ENCODE assay signal across 3 cellular contexts in the genomic region with DNA sequence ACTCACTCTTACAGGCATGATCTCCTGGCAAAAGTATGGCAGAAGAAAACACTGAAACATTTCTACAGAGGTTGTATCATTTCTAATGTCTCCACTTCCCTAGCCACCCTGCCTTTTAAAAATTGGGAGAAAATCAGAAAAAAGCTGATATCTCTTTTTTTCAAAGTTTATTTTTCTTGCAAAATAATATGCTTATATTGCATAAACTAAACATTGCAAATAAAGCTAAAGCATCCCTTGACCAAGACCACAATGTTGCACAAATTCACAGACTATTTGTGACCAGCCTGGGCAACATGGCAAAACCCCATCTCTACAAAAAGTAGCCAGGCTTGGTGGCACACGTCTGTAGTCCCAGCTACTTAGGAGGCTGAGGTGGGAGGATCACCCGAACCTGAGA.
A peak's percentile ranks its signal among the peaks of the same experiment; 100 is the strongest.
TF ChIP-seq lines count a peak whose summit lies in the region.

No MANE protein-coding gene starts in this region.

TF ChIP-seq in HepG2, 621 proteins besides CTCF, POLR2A, EP300 and RAD21:
- TF ChIP-seq MAFK (conservative IDR thresholded peaks at IDR 0.05 in 1 of 2, IDR thresholded peaks at IDR 0.05 in 1 of 2; ENCODE audit: low read length in 2 of 2) = peak; percentile 35 to 74; a peak in 2 of 4 replicates
- peak; percentile 60 for TF ChIP-seq MAFF (IDR thresholded peaks at IDR 0.05; ENCODE audit: low read depth, low read length)
- TF ChIP-seq, protein P1, sequence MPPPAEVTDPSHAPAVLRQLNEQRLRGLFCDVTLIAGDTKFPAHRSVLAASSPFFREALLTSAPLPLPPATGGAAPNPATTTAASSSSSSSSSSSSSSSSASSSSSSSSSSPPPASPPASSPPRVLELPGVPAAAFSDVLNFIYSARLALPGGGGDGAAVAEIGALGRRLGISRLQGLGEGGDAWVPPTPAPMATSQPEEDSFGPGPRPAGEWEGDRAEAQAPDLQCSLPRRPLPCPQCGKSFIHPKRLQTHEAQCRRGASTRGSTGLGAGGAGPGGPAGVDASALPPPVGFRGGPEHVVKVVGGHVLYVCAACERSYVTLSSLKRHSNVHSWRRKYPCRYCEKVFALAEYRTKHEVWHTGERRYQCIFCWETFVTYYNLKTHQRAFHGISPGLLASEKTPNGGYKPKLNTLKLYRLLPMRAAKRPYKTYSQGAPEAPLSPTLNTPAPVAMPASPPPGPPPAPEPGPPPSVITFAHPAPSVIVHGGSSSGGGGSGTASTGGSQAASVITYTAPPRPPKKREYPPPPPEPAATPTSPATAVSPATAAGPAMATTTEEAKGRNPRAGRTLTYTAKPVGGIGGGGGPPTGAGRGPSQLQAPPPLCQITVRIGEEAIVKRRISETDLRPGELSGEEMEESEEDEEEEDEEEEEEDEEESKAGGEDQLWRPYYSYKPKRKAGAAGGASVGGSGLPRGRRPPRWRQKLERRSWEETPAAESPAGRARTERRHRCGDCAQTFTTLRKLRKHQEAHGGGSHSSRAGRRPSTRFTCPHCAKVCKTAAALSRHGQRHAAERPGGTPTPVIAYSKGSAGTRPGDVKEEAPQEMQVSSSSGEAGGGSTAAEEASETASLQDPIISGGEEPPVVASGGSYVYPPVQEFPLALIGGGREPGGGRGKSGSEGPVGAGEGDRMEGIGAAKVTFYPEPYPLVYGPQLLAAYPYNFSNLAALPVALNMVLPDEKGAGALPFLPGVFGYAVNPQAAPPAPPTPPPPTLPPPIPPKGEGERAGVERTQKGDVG (CRISPR knock-in tag; IDR thresholded peaks at IDR 0.05; ENCODE audit: borderline replicate concordance) = no peak

TF ChIP-seq in A549, 52 proteins besides CTCF, POLR2A, EP300 and RAD21:
- peak; percentile 63 for TF ChIP-seq MAFK (IDR thresholded peaks at IDR 0.05; ENCODE audit: partially characterized antibody)
- TF ChIP-seq, protein P2, sequence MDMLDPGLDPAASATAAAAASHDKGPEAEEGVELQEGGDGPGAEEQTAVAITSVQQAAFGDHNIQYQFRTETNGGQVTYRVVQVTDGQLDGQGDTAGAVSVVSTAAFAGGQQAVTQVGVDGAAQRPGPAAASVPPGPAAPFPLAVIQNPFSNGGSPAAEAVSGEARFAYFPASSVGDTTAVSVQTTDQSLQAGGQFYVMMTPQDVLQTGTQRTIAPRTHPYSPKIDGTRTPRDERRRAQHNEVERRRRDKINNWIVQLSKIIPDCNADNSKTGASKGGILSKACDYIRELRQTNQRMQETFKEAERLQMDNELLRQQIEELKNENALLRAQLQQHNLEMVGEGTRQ (IDR thresholded peaks at IDR 0.05) = no peak
TF ChIP-seq in A549: peak in this region for 1.

TF ChIP-seq in IMR-90, 13 proteins besides CTCF, POLR2A, EP300 and RAD21:
- TF ChIP-seq, protein P3, sequence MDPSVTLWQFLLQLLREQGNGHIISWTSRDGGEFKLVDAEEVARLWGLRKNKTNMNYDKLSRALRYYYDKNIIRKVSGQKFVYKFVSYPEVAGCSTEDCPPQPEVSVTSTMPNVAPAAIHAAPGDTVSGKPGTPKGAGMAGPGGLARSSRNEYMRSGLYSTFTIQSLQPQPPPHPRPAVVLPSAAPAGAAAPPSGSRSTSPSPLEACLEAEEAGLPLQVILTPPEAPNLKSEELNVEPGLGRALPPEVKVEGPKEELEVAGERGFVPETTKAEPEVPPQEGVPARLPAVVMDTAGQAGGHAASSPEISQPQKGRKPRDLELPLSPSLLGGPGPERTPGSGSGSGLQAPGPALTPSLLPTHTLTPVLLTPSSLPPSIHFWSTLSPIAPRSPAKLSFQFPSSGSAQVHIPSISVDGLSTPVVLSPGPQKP (IDR thresholded peaks at IDR 0.05; ENCODE audit: borderline replicate concordance, low read depth, low read length) = no peak
- peak; percentile 28; the same call in 1 of the 2 replicates for TF ChIP-seq MAFK (IDR thresholded peaks at IDR 0.05; ENCODE audit: low read depth, low read length)
